ENCODE assay signal across 8 cellular contexts in genomic region chr1:230558324-230558723, GRCh38.
"Had no signal": no experiment of that assay in that cellular context is flagged by ENCODE, and none has a peak within 500 bp of the region (broad histone marks: within the 10 kb centered on the region; RNA-seq: fewer than 3 reads in every experiment).

No MANE protein-coding gene starts in this region.

- DNase-seq: GDM1, GF-D8 had no signal

- ATAC-seq: GM12878 had no signal

- FAIRE-seq: G401.6, GM12878, GM12891, GM12892, GM18507, GM19239 had no signal

- H3K4me3 ChIP-seq: GM12878 had no signal
